Comparison of ENCODE assay signal across 2 cellular contexts in the genomic region with DNA sequence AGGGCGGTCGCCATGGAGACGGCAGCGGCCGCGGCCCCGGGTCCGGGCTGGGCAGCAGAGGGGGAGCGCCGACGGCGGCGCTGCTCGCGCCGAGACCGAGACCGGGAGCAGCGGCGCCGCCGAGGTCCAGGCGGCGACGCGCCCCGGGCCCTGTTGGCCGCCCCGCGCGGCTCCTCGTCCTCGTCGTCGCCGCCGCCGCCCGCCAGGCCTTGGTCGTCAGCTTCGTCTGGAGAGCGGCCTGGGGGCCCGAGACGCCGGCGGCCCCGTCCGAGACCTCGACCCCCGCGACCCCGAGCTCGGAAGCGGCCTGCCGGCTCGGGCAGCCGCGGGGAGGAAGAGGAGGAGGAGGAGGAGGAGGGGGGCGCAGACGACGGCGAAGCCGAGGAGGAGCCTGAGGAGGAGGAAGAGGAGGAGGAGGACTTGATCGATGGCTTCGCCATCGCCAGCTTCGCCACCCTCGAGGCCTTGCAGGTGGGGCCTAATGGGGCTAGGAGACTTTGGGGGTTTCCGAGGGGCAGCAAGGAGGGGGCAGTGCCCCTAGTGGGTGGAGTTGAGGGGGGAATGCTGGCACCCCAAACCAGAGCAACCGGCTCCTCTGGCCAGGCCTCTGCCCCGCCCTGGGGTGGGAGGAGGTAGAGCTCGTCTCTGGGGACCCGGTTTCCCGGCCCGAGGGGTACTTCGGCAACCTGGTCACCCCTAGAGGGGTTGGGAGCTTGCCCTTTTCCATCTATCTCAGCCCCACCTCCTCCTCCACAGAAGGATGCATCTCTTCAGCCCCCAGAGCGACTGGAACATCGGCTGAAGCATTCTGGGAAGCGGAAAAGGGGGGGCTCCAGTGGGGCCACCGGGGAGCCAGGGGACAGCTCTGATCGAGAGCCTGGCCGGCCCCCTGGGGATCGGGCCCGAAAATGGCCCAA.
A peak's percentile ranks its signal among the peaks of the same experiment; 100 is the strongest.
TF ChIP-seq lines count a peak whose summit lies in the region.

No MANE protein-coding gene starts in this region.

TF ChIP-seq in HEK293, 187 proteins besides CTCF, POLR2A, EP300 and RAD21 (continues in another document):
- TF ChIP-seq ZNF23 (tag by site-specific recombination; IDR thresholded peaks at IDR 0.05; ENCODE audit: borderline replicate concordance) (no peak), ZNF2 (tag by site-specific recombination; IDR thresholded peaks at IDR 0.05) (no peak), ZNF677 (tag by site-specific recombination; IDR thresholded peaks at IDR 0.05) (no peak), KLF9 (tag by site-specific recombination; IDR thresholded peaks at IDR 0.05; ENCODE audit: low read depth) (0 out of 2 replicates have a peak, but pooled peaks have one; percentile 21), KLF7 (tag by site-specific recombination; IDR thresholded peaks at IDR 0.05; ENCODE audit: borderline replicate concordance) (no peak), ZNF785 (tag by site-specific recombination; IDR thresholded peaks at IDR 0.05) (no peak), ZNF791 (tag by site-specific recombination; IDR thresholded peaks at IDR 0.05) (no peak), ZNF311 (tag by site-specific recombination; IDR thresholded peaks at IDR 0.05; ENCODE audit: borderline replicate concordance) (no peak), ZNF24 (tag by site-specific recombination; IDR thresholded peaks at IDR 0.05) (no peak), ZNF621 (tag by site-specific recombination; IDR thresholded peaks at IDR 0.05) (no peak), ZNF654 (tag by site-specific recombination; IDR thresholded peaks at IDR 0.05; ENCODE audit: low read depth) (no peak), ZNF585B (tag by site-specific recombination; IDR thresholded peaks at IDR 0.05) (no peak), ZNF549 (tag by site-specific recombination; IDR thresholded peaks at IDR 0.05) (no peak), ZNF658 (tag by site-specific recombination; IDR thresholded peaks at IDR 0.05) (no peak), PRDM1 (tag by site-specific recombination; IDR thresholded peaks at IDR 0.05) (no peak), ZNF221 (tag by site-specific recombination; IDR thresholded peaks at IDR 0.05; ENCODE audit: borderline replicate concordance) (no peak), RBAK (tag by site-specific recombination; IDR thresholded peaks at IDR 0.05) (no peak), ZNF248 (tag by site-specific recombination; IDR thresholded peaks at IDR 0.05) (no peak), ZNF114 (tag by site-specific recombination; IDR thresholded peaks at IDR 0.05) (no peak), ZBTB17 (tag by site-specific recombination; IDR thresholded peaks at IDR 0.05) (peak; percentile 59), ZNF175 (tag by site-specific recombination; IDR thresholded peaks at IDR 0.05) (no peak), ZNF792 (tag by site-specific recombination; IDR thresholded peaks at IDR 0.05) (no peak), IKZF3 (tag by site-specific recombination; IDR thresholded peaks at IDR 0.05) (no peak), ZNF214 (tag by site-specific recombination; IDR thresholded peaks at IDR 0.05; ENCODE audit: borderline replicate concordance) (no peak), ZNF623 (tag by site-specific recombination; IDR thresholded peaks at IDR 0.05) (0 out of 2 replicates have a peak, but pooled peaks have one; percentile 5), ZBTB48 (tag by site-specific recombination; IDR thresholded peaks at IDR 0.05) (no peak), ZNF521 (tag by site-specific recombination; IDR thresholded peaks at IDR 0.05) (no peak)
- TF ChIP-seq, protein P1, sequence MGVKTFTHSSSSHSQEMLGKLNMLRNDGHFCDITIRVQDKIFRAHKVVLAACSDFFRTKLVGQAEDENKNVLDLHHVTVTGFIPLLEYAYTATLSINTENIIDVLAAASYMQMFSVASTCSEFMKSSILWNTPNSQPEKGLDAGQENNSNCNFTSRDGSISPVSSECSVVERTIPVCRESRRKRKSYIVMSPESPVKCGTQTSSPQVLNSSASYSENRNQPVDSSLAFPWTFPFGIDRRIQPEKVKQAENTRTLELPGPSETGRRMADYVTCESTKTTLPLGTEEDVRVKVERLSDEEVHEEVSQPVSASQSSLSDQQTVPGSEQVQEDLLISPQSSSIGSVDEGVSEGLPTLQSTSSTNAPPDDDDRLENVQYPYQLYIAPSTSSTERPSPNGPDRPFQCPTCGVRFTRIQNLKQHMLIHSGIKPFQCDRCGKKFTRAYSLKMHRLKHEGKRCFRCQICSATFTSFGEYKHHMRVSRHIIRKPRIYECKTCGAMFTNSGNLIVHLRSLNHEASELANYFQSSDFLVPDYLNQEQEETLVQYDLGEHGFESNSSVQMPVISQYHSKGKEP (tag by site-specific recombination; IDR thresholded peaks at IDR 0.05) = no peak
- TF ChIP-seq, protein P2, sequence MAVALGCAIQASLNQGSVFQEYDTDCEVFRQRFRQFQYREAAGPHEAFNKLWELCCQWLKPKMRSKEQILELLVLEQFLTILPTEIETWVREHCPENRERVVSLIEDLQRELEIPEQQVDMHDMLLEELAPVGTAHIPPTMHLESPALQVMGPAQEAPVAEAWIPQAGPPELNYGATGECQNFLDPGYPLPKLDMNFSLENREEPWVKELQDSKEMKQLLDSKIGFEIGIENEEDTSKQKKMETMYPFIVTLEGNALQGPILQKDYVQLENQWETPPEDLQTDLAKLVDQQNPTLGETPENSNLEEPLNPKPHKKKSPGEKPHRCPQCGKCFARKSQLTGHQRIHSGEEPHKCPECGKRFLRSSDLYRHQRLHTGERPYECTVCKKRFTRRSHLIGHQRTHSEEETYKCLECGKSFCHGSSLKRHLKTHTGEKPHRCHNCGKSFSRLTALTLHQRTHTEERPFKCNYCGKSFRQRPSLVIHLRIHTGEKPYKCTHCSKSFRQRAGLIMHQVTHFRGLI (tag by site-specific recombination; IDR thresholded peaks at IDR 0.05) = no peak
- TF ChIP-seq, protein P3, sequence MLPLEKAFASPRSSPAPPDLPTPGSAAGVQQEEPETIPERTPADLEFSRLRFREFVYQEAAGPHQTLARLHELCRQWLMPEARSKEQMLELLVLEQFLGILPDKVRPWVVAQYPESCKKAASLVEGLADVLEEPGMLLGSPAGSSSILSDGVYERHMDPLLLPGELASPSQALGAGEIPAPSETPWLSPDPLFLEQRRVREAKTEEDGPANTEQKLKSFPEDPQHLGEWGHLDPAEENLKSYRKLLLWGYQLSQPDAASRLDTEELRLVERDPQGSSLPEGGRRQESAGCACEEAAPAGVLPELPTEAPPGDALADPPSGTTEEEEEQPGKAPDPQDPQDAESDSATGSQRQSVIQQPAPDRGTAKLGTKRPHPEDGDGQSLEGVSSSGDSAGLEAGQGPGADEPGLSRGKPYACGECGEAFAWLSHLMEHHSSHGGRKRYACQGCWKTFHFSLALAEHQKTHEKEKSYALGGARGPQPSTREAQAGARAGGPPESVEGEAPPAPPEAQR (tag by site-specific recombination; IDR thresholded peaks at IDR 0.05) = no peak
- TF ChIP-seq, protein P4, sequence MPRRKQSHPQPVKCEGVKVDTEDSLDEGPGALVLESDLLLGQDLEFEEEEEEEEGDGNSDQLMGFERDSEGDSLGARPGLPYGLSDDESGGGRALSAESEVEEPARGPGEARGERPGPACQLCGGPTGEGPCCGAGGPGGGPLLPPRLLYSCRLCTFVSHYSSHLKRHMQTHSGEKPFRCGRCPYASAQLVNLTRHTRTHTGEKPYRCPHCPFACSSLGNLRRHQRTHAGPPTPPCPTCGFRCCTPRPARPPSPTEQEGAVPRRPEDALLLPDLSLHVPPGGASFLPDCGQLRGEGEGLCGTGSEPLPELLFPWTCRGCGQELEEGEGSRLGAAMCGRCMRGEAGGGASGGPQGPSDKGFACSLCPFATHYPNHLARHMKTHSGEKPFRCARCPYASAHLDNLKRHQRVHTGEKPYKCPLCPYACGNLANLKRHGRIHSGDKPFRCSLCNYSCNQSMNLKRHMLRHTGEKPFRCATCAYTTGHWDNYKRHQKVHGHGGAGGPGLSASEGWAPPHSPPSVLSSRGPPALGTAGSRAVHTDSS (tag by site-specific recombination; IDR thresholded peaks at IDR 0.05) = peak; percentile 96

TF ChIP-seq in HepG2, 621 proteins besides CTCF, POLR2A, EP300 and RAD21 (continues in another document):
- TF ChIP-seq KDM2A (CRISPR knock-in tag; IDR thresholded peaks at IDR 0.05; ENCODE audit: borderline replicate concordance, low read depth) = no peak
- TF ChIP-seq SRY (CRISPR knock-in tag; IDR thresholded peaks at IDR 0.05) = peak; percentile 26; the same call in 1 of the 2 replicates
- no peak; the same call in 1 of the 2 replicates for TF ChIP-seq MAZ (IDR thresholded peaks at IDR 0.05; ENCODE audit: borderline replicate concordance, low read depth, low read length)
- TF ChIP-seq MAZ (CRISPR knock-in tag; IDR thresholded peaks at IDR 0.05; ENCODE audit: low read depth) = peak; percentile 16
- peak; percentile 69 for TF ChIP-seq AGO2 (optimal IDR thresholded peaks at IDR 0.05; ENCODE audit: low read depth, low read length)
- TF ChIP-seq ZNF263 (CRISPR knock-in tag; IDR thresholded peaks at IDR 0.05) = peak; percentile 97
- TF ChIP-seq GABPA (IDR thresholded peaks at IDR 0.05; ENCODE audit: low read depth, low read length) = no peak
- no peak for TF ChIP-seq GABPA (CRISPR knock-in tag; IDR thresholded peaks at IDR 0.05; ENCODE audit: low read depth)
- TF ChIP-seq ISL2 (CRISPR knock-in tag; IDR thresholded peaks at IDR 0.05) = no peak
- TF ChIP-seq NFIC (IDR thresholded peaks at IDR 0.05; ENCODE audit: low read length) = no peak
- 0 out of 2 replicates have a peak, but pooled peaks have one; percentile 13 for TF ChIP-seq KMT2A (CRISPR knock-in tag; IDR thresholded peaks at IDR 0.05)
- TF ChIP-seq, protein P5, sequence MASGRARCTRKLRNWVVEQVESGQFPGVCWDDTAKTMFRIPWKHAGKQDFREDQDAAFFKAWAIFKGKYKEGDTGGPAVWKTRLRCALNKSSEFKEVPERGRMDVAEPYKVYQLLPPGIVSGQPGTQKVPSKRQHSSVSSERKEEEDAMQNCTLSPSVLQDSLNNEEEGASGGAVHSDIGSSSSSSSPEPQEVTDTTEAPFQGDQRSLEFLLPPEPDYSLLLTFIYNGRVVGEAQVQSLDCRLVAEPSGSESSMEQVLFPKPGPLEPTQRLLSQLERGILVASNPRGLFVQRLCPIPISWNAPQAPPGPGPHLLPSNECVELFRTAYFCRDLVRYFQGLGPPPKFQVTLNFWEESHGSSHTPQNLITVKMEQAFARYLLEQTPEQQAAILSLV (CRISPR knock-in tag; IDR thresholded peaks at IDR 0.05; ENCODE audit: borderline replicate concordance) = no peak
- 0 out of 2 replicates have a peak, but pooled peaks have one; percentile 48 for TF ChIP-seq ZNF674 (CRISPR knock-in tag; IDR thresholded peaks at IDR 0.05; ENCODE audit: low read depth)
- TF ChIP-seq ZNF703 (CRISPR knock-in tag; IDR thresholded peaks at IDR 0.05; ENCODE audit: borderline replicate concordance) = 0 out of 2 replicates have a peak, but pooled peaks have one; percentile 33
- 0 out of 2 replicates have a peak, but pooled peaks have one; percentile 35 for TF ChIP-seq ZNF75D (CRISPR knock-in tag; IDR thresholded peaks at IDR 0.05; ENCODE audit: borderline replicate concordance)
- TF ChIP-seq KDM4B (CRISPR knock-in tag; IDR thresholded peaks at IDR 0.05) = no peak
- TF ChIP-seq, protein P6, sequence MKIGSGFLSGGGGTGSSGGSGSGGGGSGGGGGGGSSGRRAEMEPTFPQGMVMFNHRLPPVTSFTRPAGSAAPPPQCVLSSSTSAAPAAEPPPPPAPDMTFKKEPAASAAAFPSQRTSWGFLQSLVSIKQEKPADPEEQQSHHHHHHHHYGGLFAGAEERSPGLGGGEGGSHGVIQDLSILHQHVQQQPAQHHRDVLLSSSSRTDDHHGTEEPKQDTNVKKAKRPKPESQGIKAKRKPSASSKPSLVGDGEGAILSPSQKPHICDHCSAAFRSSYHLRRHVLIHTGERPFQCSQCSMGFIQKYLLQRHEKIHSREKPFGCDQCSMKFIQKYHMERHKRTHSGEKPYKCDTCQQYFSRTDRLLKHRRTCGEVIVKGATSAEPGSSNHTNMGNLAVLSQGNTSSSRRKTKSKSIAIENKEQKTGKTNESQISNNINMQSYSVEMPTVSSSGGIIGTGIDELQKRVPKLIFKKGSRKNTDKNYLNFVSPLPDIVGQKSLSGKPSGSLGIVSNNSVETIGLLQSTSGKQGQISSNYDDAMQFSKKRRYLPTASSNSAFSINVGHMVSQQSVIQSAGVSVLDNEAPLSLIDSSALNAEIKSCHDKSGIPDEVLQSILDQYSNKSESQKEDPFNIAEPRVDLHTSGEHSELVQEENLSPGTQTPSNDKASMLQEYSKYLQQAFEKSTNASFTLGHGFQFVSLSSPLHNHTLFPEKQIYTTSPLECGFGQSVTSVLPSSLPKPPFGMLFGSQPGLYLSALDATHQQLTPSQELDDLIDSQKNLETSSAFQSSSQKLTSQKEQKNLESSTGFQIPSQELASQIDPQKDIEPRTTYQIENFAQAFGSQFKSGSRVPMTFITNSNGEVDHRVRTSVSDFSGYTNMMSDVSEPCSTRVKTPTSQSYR (CRISPR knock-in tag; IDR thresholded peaks at IDR 0.05; ENCODE audit: borderline replicate concordance) = no peak
- TF ChIP-seq KDM5B (CRISPR knock-in tag; IDR thresholded peaks at IDR 0.05; ENCODE audit: borderline replicate concordance) = no peak
- peak; percentile 25; the same call in 1 of the 2 replicates for TF ChIP-seq MEIS2 (CRISPR knock-in tag; IDR thresholded peaks at IDR 0.05)
- no peak; the same call in 1 of the 2 replicates for TF ChIP-seq PRMT3 (CRISPR knock-in tag; IDR thresholded peaks at IDR 0.05; ENCODE audit: borderline replicate concordance, low read depth)
- TF ChIP-seq PTBP1 (IDR thresholded peaks at IDR 0.05; ENCODE audit: low read depth, low read length, poor library complexity, severe bottlenecking) = peak; percentile 75
- TF ChIP-seq, protein P7, sequence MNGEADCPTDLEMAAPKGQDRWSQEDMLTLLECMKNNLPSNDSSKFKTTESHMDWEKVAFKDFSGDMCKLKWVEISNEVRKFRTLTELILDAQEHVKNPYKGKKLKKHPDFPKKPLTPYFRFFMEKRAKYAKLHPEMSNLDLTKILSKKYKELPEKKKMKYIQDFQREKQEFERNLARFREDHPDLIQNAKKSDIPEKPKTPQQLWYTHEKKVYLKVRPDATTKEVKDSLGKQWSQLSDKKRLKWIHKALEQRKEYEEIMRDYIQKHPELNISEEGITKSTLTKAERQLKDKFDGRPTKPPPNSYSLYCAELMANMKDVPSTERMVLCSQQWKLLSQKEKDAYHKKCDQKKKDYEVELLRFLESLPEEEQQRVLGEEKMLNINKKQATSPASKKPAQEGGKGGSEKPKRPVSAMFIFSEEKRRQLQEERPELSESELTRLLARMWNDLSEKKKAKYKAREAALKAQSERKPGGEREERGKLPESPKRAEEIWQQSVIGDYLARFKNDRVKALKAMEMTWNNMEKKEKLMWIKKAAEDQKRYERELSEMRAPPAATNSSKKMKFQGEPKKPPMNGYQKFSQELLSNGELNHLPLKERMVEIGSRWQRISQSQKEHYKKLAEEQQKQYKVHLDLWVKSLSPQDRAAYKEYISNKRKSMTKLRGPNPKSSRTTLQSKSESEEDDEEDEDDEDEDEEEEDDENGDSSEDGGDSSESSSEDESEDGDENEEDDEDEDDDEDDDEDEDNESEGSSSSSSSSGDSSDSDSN (CRISPR knock-in tag; IDR thresholded peaks at IDR 0.05) = peak; percentile 9; the same call in 1 of the 2 replicates
- no peak for TF ChIP-seq ZNF253 (CRISPR knock-in tag; IDR thresholded peaks at IDR 0.05; ENCODE audit: borderline replicate concordance)
- peak; percentile 21; the same call in 1 of the 2 replicates for TF ChIP-seq NFKB2 (CRISPR knock-in tag; IDR thresholded peaks at IDR 0.05; ENCODE audit: borderline replicate concordance)
- TF ChIP-seq ZNF777 (CRISPR knock-in tag; IDR thresholded peaks at IDR 0.05) = no peak
- TF ChIP-seq ZNF224 (CRISPR knock-in tag; IDR thresholded peaks at IDR 0.05) = no peak
- peak; percentile 32 for TF ChIP-seq RBFOX2 (IDR thresholded peaks at IDR 0.05; ENCODE audit: low read depth, low read length)
- no peak for TF ChIP-seq HDAC6 (IDR thresholded peaks at IDR 0.05; ENCODE audit: low read depth, low read length)
- TF ChIP-seq TEAD3 (CRISPR knock-in tag; optimal IDR thresholded peaks at IDR 0.05; ENCODE audit: borderline replicate concordance) = no peak
- TF ChIP-seq ZNF772 (CRISPR knock-in tag; IDR thresholded peaks at IDR 0.05) = no peak
- no peak for TF ChIP-seq ZNF292 (CRISPR knock-in tag; IDR thresholded peaks at IDR 0.05; ENCODE audit: borderline replicate concordance, low read depth)
- TF ChIP-seq STAG1 (CRISPR knock-in tag; IDR thresholded peaks at IDR 0.05) = no peak
